Comparison of ENCODE assay signal across 18 cellular contexts in genomic region chr12:25493682-25494081, GRCh38. TPM values are rescaled to one million over a fixed set of nuclear protein-coding genes. Genes with fewer than 3 reads are reported as not detected.
DNase-seq lines count a peak whose midpoint lies in the region; ATAC-seq, FAIRE-seq and TF ChIP-seq lines count a peak whose summit lies in the region.
"Had no signal": no experiment of that assay in that cellular context is flagged by ENCODE, and none has a peak within 500 bp of the region (broad histone marks: within the 10 kb centered on the region; RNA-seq: fewer than 3 reads in every experiment).

No MANE protein-coding gene starts in this region.

- H3K27me3 ChIP-seq in mammary epithelial cell (ENCODE audit: insufficient read depth, low read length): no peaks in the 10 kb centered on the region
- H3K27me3 ChIP-seq in breast epithelium: no peaks in the 10 kb centered on the region
- H3K27me3 ChIP-seq in K562 (ENCODE audit: control insufficient read depth in 2 of 2, insufficient read depth in 2 of 2, low read length in 2 of 2): no peaks in the 10 kb centered on the region
- H3K27me3 ChIP-seq in left lung: no peaks in the 10 kb centered on the region
- H3K27me3 ChIP-seq in gastrocnemius medialis: no peaks in the 10 kb centered on the region
- H3K27me3 ChIP-seq: BLaER1 had no signal

- H3K4me2 ChIP-seq in mammary epithelial cell (ENCODE audit: insufficient read depth, low read depth, low read length) (no peak overlapping the region), K562 (ENCODE audit: insufficient read depth, low read length) (no peak overlapping the region)
- H3K4me2 ChIP-seq: BLaER1 had no signal

- in situ Hi-C loops in mammary epithelial cell (cut with MboI; ENCODE audit: low sequenced_read_pairs in 2 of 2): no loop called here
- in situ Hi-C loops in K562 (cut with MboI): no loop called here
- in situ Hi-C loops in gastrocnemius medialis (cut with MboI; ENCODE audit: low sequenced_read_pairs in 4 of 4): no loop called here

- ATAC-seq in K562 (no peak), left lung (no peak), gastrocnemius medialis (no peak)
- ATAC-seq: HepG2 had no signal

- H2AFZ ChIP-seq in mammary epithelial cell (ENCODE audit: low read depth, low read length) (peak overlapping the region; percentile 4), K562 (ENCODE audit: low read depth, low read length) (no peak overlapping the region)

- no peaks in the 10 kb centered on the region for H3K27me3 Mint-ChIP-seq in mesothelial cell of epicardium (ENCODE audit: low read depth)

- no peak for TF ChIP-seq RAD21 in K562 (CRISPR knock-in tag; conservative IDR thresholded peaks at IDR 0.05 in 1 of 2, IDR thresholded peaks at IDR 0.05 in 1 of 2)

- H3K79me2 ChIP-seq in mammary epithelial cell (ENCODE audit: insufficient read depth, low read length) (no peaks in the 10 kb centered on the region), K562 (ENCODE audit: control insufficient read depth, insufficient read depth, low read length) (no peaks in the 10 kb centered on the region)

- peak overlapping the region; percentile 54 for H3K27ac Mint-ChIP-seq in mesothelial cell of epicardium
- H3K27ac Mint-ChIP-seq: CD14-positive monocyte; CD4-positive, alpha-beta memory T cell had no signal

- H3K9me1 ChIP-seq in K562 (ENCODE audit: control insufficient read depth, insufficient read depth, low read length): no peaks in the 10 kb centered on the region

- TF ChIP-seq CTCF in mammary epithelial cell (conservative IDR thresholded peaks at IDR 0.05 in 1 of 2, IDR thresholded peaks at IDR 0.05 in 1 of 2; ENCODE audit: extremely low read depth in 1 of 2, insufficient read depth in 1 of 2, low read depth in 1 of 2, low read length in 2 of 2) (no peak), breast epithelium (IDR thresholded peaks at IDR 0.05) (no peak), K562 (IDR thresholded peaks at IDR 0.05 in 2 of 3, conservative IDR thresholded peaks at IDR 0.05 in 1 of 3; ENCODE audit: insufficient read depth in 2 of 3, low read depth in 1 of 3, low read length in 3 of 3) (no peak), mesothelial cell of epicardium (IDR thresholded peaks at IDR 0.05; ENCODE audit: unreplicated experiment) (no peak), left lung (IDR thresholded peaks at IDR 0.05) (no peak), gastrocnemius medialis (IDR thresholded peaks at IDR 0.05 in 4 of 5, conservative IDR thresholded peaks at IDR 0.05 in 1 of 5) (no peak)

- H4K20me1 ChIP-seq in mammary epithelial cell (ENCODE audit: insufficient read depth, low read length): no peaks in the 10 kb centered on the region
- H4K20me1 ChIP-seq in K562 (replicated peaks; ENCODE audit: control insufficient read depth, insufficient read depth, low read length): no peaks in the 10 kb centered on the region
- H4K20me1 ChIP-seq: BLaER1 had no signal

- intact Hi-C loops in mammary epithelial cell (cut with micrococcal nuclease) (no loop called here), breast epithelium (cut with DNase I; ENCODE audit: low total_unique reads) (no loop called here), K562 (cut with micrococcal nuclease) (no loop called here), left lung (cut with DNase I) (no loop called here), gastrocnemius medialis (cut with DNase I; ENCODE audit: low total_unique reads) (no loop called here)

- peaks cover 34% of the 10 kb centered on the region for H3K4me1 Mint-ChIP-seq in mesothelial cell of epicardium
- H3K4me1 Mint-ChIP-seq: CD14-positive monocyte had no signal

- CTCF ChIA-PET in mammary epithelial cell (lab: Charles Lee; ENCODE audit: low non-redundant PET) (no interaction called here), K562 (lab: Yijun Ruan, JAX; ENCODE audit: low intra/inter-chr PET ratio) (no interaction called here)

- H3K27ac ChIP-seq in mammary epithelial cell (ENCODE audit: insufficient read depth, low read depth, low read length) (no peak overlapping the region), breast epithelium (no peak overlapping the region), K562 (ENCODE audit: extremely low read depth, low read depth, low read length) (no peak overlapping the region), left lung (no peak overlapping the region), gastrocnemius medialis (no peak overlapping the region)
- H3K27ac ChIP-seq: BLaER1 had no signal

- no peak for FAIRE-seq in K562 (lab: Jason Lieb, UNC)
- FAIRE-seq: HepG2 had no signal

- no peak overlapping the region for H3K4me3 ChIP-seq in mammary epithelial cell (replicated peaks in 1 of 3; ENCODE audit: insufficient read depth in 1 of 3, low read depth in 2 of 3, low read length in 3 of 3)
- H3K4me3 ChIP-seq in breast epithelium: no peak overlapping the region
- no peak overlapping the region for H3K4me3 ChIP-seq in K562
- H3K4me3 ChIP-seq in left lung: no peak overlapping the region
- H3K4me3 ChIP-seq in gastrocnemius medialis: no peak overlapping the region
- H3K4me3 ChIP-seq: BLaER1, HAP-1 had no signal

- DNase-seq in mammary epithelial cell: no peak
- DNase-seq in breast epithelium (ENCODE audit: low spot score in 2 of 2): no peak
- DNase-seq in K562 (ENCODE audit: extremely low read depth in 1 of 4, low spot score in 3 of 4): no peak
- DNase-seq in mesothelial cell of epicardium (ENCODE audit: low spot score in 2 of 2, unreplicated experiment in 2 of 2): no peak
- no peak for DNase-seq in left lung
- no peak for DNase-seq in NCI-H1436 treated with DMSO at 0.1 percent for 48 hours (lab: John Stamatoyannopoulos, UW)
- DNase-seq in gastrocnemius medialis: no peak
- DNase-seq: 8988T, DMS153, DMS79, GDM1 had no signal

- H3K4me3 Mint-ChIP-seq in mesothelial cell of epicardium: no peak overlapping the region
- H3K4me3 Mint-ChIP-seq: CD14-positive monocyte; CD4-positive, alpha-beta memory T cell had no signal

- peaks cover 7% of the 10 kb centered on the region for H3K9me3 Mint-ChIP-seq in mesothelial cell of epicardium

- POLR2A ChIA-PET in K562 (lab: Yijun Ruan, JAX): no interaction called here

- BruUV-seq in mammary epithelial cell (replicated peaks; lab: Mats Ljungman, UMichigan): no TSS peak
- BruUV-seq in K562 (replicated peaks; lab: Mats Ljungman, UMichigan): no TSS peak

- H3K9me3 ChIP-seq in mammary epithelial cell (replicated peaks; ENCODE audit: insufficient read depth, low read length) (peaks cover 4% of the 10 kb centered on the region), breast epithelium (no peaks in the 10 kb centered on the region), K562 (replicated peaks; ENCODE audit: control insufficient read depth, insufficient read depth, low read depth, low read length) (no peaks in the 10 kb centered on the region), left lung (peaks cover 0 to 7% of the 10 kb centered on the region in 2 donors), gastrocnemius medialis (no peaks in the 10 kb centered on the region)
- H3K9me3 ChIP-seq: HAP-1 had no signal

- H3K36me3 Mint-ChIP-seq in mesothelial cell of epicardium: peaks cover 5% of the 10 kb centered on the region
- H3K36me3 Mint-ChIP-seq: CD14-positive monocyte; CD4-positive, alpha-beta memory T cell had no signal

- no peak for TF ChIP-seq EP300 in K562 (IDR thresholded peaks at IDR 0.05; ENCODE audit: low read length)

- WGBS in mammary epithelial cell (ENCODE audit: low coverage, missing lambda C conversion rate): 100% methylated on average over 3 of the region's 3 CpGs
- WGBS in K562 (ENCODE audit: insufficient coverage, low coverage, missing lambda C conversion rate): 4% methylated on average over 3 of the region's 3 CpGs

- TF ChIP-seq POLR2A in breast epithelium (IDR thresholded peaks at IDR 0.05) (no peak), K562 (conservative IDR thresholded peaks at IDR 0.05) (no peak), gastrocnemius medialis (IDR thresholded peaks at IDR 0.05) (no peak)

- no peaks in the 10 kb centered on the region for H3K36me3 ChIP-seq in mammary epithelial cell (ENCODE audit: insufficient read depth, low read length)
- H3K36me3 ChIP-seq in breast epithelium: no peaks in the 10 kb centered on the region
- H3K36me3 ChIP-seq in K562 (ENCODE audit: control insufficient read depth, insufficient read depth, low read length): no peaks in the 10 kb centered on the region
- no peaks in the 10 kb centered on the region for H3K36me3 ChIP-seq in left lung
- no peaks in the 10 kb centered on the region for H3K36me3 ChIP-seq in gastrocnemius medialis
- H3K36me3 ChIP-seq: BLaER1, HAP-1 had no signal

- peaks cover 17% of the 10 kb centered on the region for H3K4me1 ChIP-seq in mammary epithelial cell (ENCODE audit: insufficient read depth, low read length)
- H3K4me1 ChIP-seq in breast epithelium: no peaks in the 10 kb centered on the region
- H3K4me1 ChIP-seq in K562 (replicated peaks in 1 of 2; ENCODE audit: control insufficient read depth in 2 of 2, insufficient read depth in 2 of 2, low read length in 2 of 2): no peaks in the 10 kb centered on the region; a peak in 1 of 5 replicates
- H3K4me1 ChIP-seq in left lung: no peaks in the 10 kb centered on the region
- no peaks in the 10 kb centered on the region for H3K4me1 ChIP-seq in gastrocnemius medialis
- H3K4me1 ChIP-seq: BLaER1 had no signal

- dilution Hi-C loops in mammary epithelial cell (cut with HindIII; ENCODE audit: low sequenced_read_pairs): no loop called here

- H3K9ac ChIP-seq in mammary epithelial cell (ENCODE audit: insufficient read depth, low read length): no peak overlapping the region
- no peak overlapping the region for H3K9ac ChIP-seq in K562 (ENCODE audit: insufficient read depth in 1 of 2, low read depth in 2 of 2, low read length in 2 of 2)
- H3K9ac ChIP-seq: BLaER1 had no signal

RNA-seq across cellular contexts. Expression of gene LMNTD1, which starts 59.4 kb away (rescaled TPM):
- total RNA-seq in mammary epithelial cell (1 to 10 TPM in 1 of 2 donors, under 1 TPM in 1; 0.33 to 1.2 TPM), breast epithelium (not detected), K562 (2014; rRNA removed) (not detected in 2 replicates), K562 (2014; rRNA removed; fragmentation: Illumina TruSeq; extraction: Trizol) (not detected in 2 replicates), K562 (2015; rRNA removed; fragmentation: Illumina TruSeq; extraction: Trizol) (not detected in 2 replicates), K562 (2021) (not detected in 2 replicates), mesothelial cell of epicardium (0.54 TPM in 1 of 3 replicates, not detected in the others), left lung (1 to 10 TPM in 1 of 2 donors, not detected in 1; 1.7 TPM), gastrocnemius medialis (not detected)
- polyA plus RNA-seq in mammary epithelial cell (0.28 TPM), K562 (2011; rRNA removed) (not detected in 2 replicates), K562 (2014; fragmentation: Illumina TruSeq; extraction: Trizol) (not detected in 2 replicates), K562 (2014; fragmentation: Nextera tagmentation; extraction: Ambion mirVana) (not detected), K562 (2014; rRNA removed) (not detected in 2 replicates)
- polyA minus RNA-seq in mammary epithelial cell: not detected
- total RNA-seq in K562 (2011; cell fraction: chromatin; rRNA removed; ENCODE audit: low replicate concordance): not detected in 2 replicates
- not detected in 2 replicates for total RNA-seq in K562 (2011; cell fraction: nucleolus; rRNA removed)
- not detected in 2 replicates for total RNA-seq in K562 (2011; cell fraction: nucleoplasm; rRNA removed)
- not detected in 2 replicates for polyA plus RNA-seq in K562 (2011; cell fraction: cytosol; rRNA removed)
- not detected in 2 replicates for polyA plus RNA-seq in K562 (2011; cell fraction: nucleus; rRNA removed)
- not detected in 2 replicates for polyA plus RNA-seq in K562 (2012)
- polyA minus RNA-seq in K562 (2011; rRNA and poly(A)+ RNA removed): not detected in 2 replicates
- polyA minus RNA-seq in K562 (2011; cell fraction: cytosol; rRNA and poly(A)+ RNA removed): not detected in 2 replicates
- polyA minus RNA-seq in K562 (2011; cell fraction: nucleus; rRNA and poly(A)+ RNA removed): not detected in 2 replicates
- total RNA-seq: A673; CD4-positive, alpha-beta memory T cell; H4; HepG2 had no signal
- polyA plus RNA-seq: CD14-positive monocyte; CD4-positive, alpha-beta memory T cell; HepG2 had no signal
